12 cellular contexts compared by ENCODE assay signal in the genomic region with DNA sequence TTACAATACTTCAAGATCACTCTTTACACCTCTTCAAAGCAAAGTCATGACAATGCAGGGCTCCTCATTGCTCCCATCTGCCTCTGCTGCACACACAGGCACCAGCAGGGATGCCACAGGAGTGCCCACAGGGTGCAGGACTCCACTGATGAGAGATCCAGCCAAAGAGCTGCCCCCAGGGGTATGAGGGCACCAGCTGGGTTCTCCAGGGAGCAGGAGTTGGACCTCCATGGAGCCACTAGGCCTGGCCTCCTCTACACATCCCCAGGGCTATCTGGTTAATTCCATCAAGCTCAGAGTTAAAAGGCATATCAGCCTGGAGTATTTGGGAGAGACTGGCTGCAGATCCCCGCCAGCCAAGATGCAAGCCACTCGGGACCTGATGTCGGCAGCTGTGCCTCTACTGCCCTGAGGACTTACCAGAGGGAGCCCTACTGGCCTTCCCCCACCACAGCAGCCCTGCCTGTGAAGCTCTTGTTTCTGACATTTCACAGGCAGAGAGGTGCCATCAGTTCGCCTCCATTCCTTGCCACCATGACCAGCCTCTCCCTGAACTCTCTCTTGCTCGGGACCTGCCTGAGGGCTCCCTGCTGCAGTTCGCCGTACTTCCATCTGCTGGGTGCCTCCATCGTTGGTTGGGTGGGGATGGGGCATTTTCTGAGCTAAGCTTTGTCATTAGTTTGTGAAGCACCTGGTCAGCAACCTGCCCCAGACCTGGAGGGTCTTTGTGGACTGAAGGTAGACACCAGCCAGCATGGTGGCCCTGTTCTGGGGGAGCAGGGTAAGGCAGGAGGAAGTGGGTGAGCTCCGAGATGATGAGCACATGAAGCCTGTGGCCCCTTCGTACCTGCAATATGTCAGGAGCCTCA. TPM values are rescaled to one million over a fixed set of nuclear protein-coding genes. Genes with fewer than 3 reads are reported as not detected.
A peak's percentile ranks its signal among the peaks of the same experiment; 100 is the strongest.
DNase-seq lines count a peak whose midpoint lies in the region; ATAC-seq and TF ChIP-seq lines count a peak whose summit lies in the region.
"Had no signal": no experiment of that assay in that cellular context is flagged by ENCODE, and none has a peak within 500 bp of the region (broad histone marks: within the 10 kb centered on the region; RNA-seq: fewer than 3 reads in every experiment).

No MANE protein-coding gene starts in this region.

- H3K27me3 Mint-ChIP-seq in brain, result no peaks in the 10 kb centered on the region

- H3K4me3 ChIP-seq in muscle layer of colon (ENCODE audit: low read depth in 1 of 2, low read length in 2 of 2) (peak overlapping the region in 1 of 2 donors; percentile 25), upper lobe of right lung (no peak overlapping the region), esophagus squamous epithelium (no peak overlapping the region)

- no peak for ATAC-seq in Right ventricle myocardium superior (ENCODE audit: poor library complexity)
- ATAC-seq in upper lobe of right lung, result no peak

- peaks cover 4% of the 10 kb centered on the region for H3K36me3 Mint-ChIP-seq in brain

- no peak overlapping the region for H3K4me3 Mint-ChIP-seq in brain

- H3K36me3 ChIP-seq in muscle layer of colon (ENCODE audit: insufficient read depth, low read length) (no peaks in the 10 kb centered on the region), upper lobe of right lung (peaks cover 7% of the 10 kb centered on the region), esophagus squamous epithelium (peaks cover 0 to 36% (median 0%) of the 10 kb centered on the region in 3 donors)

- WGBS in esophagus squamous epithelium, 2 donors, result 90 to 92% methylated on average over 6 to 10 of the region's 10 CpGs

- H3K4me1 ChIP-seq in muscle layer of colon (ENCODE audit: insufficient read depth, low read length) (peaks cover 86% of the 10 kb centered on the region), upper lobe of right lung (peaks cover 70% of the 10 kb centered on the region), esophagus squamous epithelium (peaks cover 39 to 89% (median 56%) of the 10 kb centered on the region in 3 donors)

- peaks cover 0 to 3% (median 0%) of the 10 kb centered on the region in 5 experiments for H3K9me3 Mint-ChIP-seq in brain

- H3K4me1 Mint-ChIP-seq in brain, result peaks cover 88% of the 10 kb centered on the region

- no peaks in the 10 kb centered on the region for H3K27me3 ChIP-seq in muscle layer of colon (ENCODE audit: control insufficient read depth in 1 of 2, insufficient read depth in 2 of 2, low read length in 2 of 2)
- no peaks in the 10 kb centered on the region for H3K27me3 ChIP-seq in upper lobe of right lung
- no peaks in the 10 kb centered on the region for H3K27me3 ChIP-seq in esophagus squamous epithelium

- intact Hi-C loops in Right ventricle myocardium superior (cut with DNase I) (no loop called here), cardiac septum (cut with DNase I) (no loop called here), upper lobe of right lung (cut with DNase I) (no loop called here), esophagus squamous epithelium (cut with DNase I) (no loop called here)

- DNase-seq in Right ventricle myocardium superior (peak; percentile 37), cardiac septum (ENCODE audit: low spot score) (no peak), upper lobe of right lung (peak; percentile 45), esophagus squamous epithelium (lab: John Stamatoyannopoulos, UW) (no peak), KG1 (lab: John Stamatoyannopoulos, UW) (no peak), UCSD-AML1 (lab: John Stamatoyannopoulos, UW; ENCODE audit: unreplicated experiment) (no peak)
- DNase-seq: activated CD4-positive, alpha-beta T cell treated with anti-CD3 and anti-CD28 coated beads, Interleukin-2, amount 50 U/mL, for 1 hour; AML-193; NCI-H510A; SHP77 treated with DMSO at 0.1 percent for 48 hours had no signal

- no peak for TF ChIP-seq CTCF in brain (conservative IDR thresholded peaks at IDR 0.05)
- no peak for TF ChIP-seq CTCF in upper lobe of right lung (IDR thresholded peaks at IDR 0.05)
- TF ChIP-seq CTCF in esophagus squamous epithelium (IDR thresholded peaks at IDR 0.05), result no peak

- TF ChIP-seq POLR2A in esophagus squamous epithelium (IDR thresholded peaks at IDR 0.05), result no peak

- peak overlapping the region; percentile 95 for H3K27ac ChIP-seq in muscle layer of colon (ENCODE audit: low read depth, low read length)
- H3K27ac ChIP-seq in upper lobe of right lung, result peak overlapping the region; percentile 72
- peak overlapping the region in 2 of 4 donors; percentile 43 to 81 for H3K27ac ChIP-seq in esophagus squamous epithelium

- no peak overlapping the region for H3K9ac ChIP-seq in muscle layer of colon (ENCODE audit: low read length)

- H3K9me3 ChIP-seq in muscle layer of colon (ENCODE audit: low read length), result no peaks in the 10 kb centered on the region
- no peaks in the 10 kb centered on the region for H3K9me3 ChIP-seq in upper lobe of right lung
- no peaks in the 10 kb centered on the region for H3K9me3 ChIP-seq in esophagus squamous epithelium

- peak overlapping the region; percentile 41 to 100 (median 76) for H3K27ac Mint-ChIP-seq in brain

RNA-seq across cellular contexts. Expression of gene TRIM8, which starts 12.5 kb away (rescaled TPM):
- total RNA-seq in Right ventricle myocardium superior, result 103 TPM
- 99.6 TPM for total RNA-seq in cardiac septum
- polyA plus RNA-seq in brain (ENCODE audit: insufficient read depth, low read depth, low replicate concordance), result 97.4 TPM
- 146 TPM for total RNA-seq in upper lobe of right lung
- 10 to 100 TPM; 27.6 to 75.9 (median 48.8) TPM for total RNA-seq in esophagus squamous epithelium

Comparison
In these comparisons a context has a peak if more than half of its experiments do, and no peak if none do; other contexts are left out.
1. DNase-seq: peak in Right ventricle myocardium superior (single experiment) and upper lobe of right lung (single experiment); none in cardiac septum (single experiment), esophagus squamous epithelium (single experiment), KG1 (single experiment) and UCSD-AML1 (single experiment).